8 cellular contexts compared by ENCODE assay signal in the genomic region with DNA sequence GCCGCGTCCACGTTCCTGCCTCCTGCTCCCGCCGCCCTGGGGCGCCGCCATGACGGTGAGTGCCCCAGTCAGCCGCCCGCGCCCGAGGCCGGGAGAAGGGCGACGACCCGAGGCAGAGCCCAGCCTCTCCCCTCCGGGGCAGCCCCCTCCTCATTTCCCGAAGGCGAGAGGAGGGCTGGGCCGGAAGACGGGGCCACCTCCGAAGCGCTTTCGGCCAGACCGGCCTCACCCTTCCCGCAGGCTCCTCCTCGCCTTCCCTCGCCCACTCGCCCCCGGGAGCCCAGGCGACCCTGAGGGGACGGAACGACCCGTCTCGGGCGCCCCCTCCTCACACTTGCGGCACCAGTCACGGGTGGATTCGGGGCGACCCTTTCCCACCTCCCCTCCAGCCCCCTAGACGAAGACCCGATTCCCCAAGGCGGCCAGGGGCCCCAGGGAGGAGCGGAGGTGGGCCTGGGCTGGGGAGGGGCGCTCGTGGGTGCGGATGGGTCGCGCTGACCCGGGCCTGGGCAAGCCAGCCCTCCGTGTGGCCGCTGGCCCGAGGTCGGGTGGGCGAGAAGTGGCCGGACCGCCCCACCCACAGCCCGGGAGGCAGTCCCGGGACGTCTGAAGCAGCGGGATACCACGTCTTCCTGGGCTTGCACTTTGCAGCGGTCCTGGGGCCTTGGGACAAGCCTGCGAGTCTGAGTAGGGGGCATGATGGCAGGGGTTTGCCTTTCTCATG. TPM values are rescaled to one million over a fixed set of nuclear protein-coding genes. Genes with fewer than 3 reads are reported as not detected.
DNase-seq lines count a peak whose midpoint lies in the region; ATAC-seq and TF ChIP-seq lines count a peak whose summit lies in the region.

No MANE protein-coding gene starts in this region.

- H2BK15ac ChIP-seq in mesendoderm (replicated peaks; ENCODE audit: low read depth) = no peak overlapping the region

- H3K4me3 Mint-ChIP-seq in CD14-positive monocyte = peak overlapping the region; percentile 89 to 96

- H3K4me2 ChIP-seq in PC-3 (ENCODE audit: low read length) (peak overlapping the region; percentile 99), mammary epithelial cell (ENCODE audit: insufficient read depth, low read depth, low read length) (peak overlapping the region; percentile 78), mesendoderm (ENCODE audit: low read length) (peak overlapping the region; percentile 56)

- BruUV-seq in PC-3 (replicated peaks; lab: Mats Ljungman, UMichigan) = TSS peak; percentile 75
- BruUV-seq in mammary epithelial cell (replicated peaks; lab: Mats Ljungman, UMichigan) = TSS peak; percentile 23

- peak overlapping the region; percentile 38; the same call in 1 of the 2 replicates for H2AFZ ChIP-seq in PC-3 (ENCODE audit: low read length)
- peak overlapping the region; percentile 34 for H2AFZ ChIP-seq in mammary epithelial cell (ENCODE audit: low read depth, low read length)

- 0% methylated on average over 8 of the region's 64 CpGs for WGBS in mammary epithelial cell (ENCODE audit: low coverage, missing lambda C conversion rate)
- WGBS in mesendoderm (ENCODE audit: extremely low coverage, insufficient coverage, low lambda C conversion rate) = no CpG with 5 or more reads among the region's 64 CpGs
- under 1% methylated on average over 64 of the region's 64 CpGs for WGBS in urinary bladder

- peak overlapping the region; percentile 91 for H3K4ac ChIP-seq in mesendoderm (ENCODE audit: low read depth, low read length)

- H3K27me3 ChIP-seq in PC-3 (ENCODE audit: low read length) (no peaks in the 10 kb centered on the region), mammary epithelial cell (ENCODE audit: insufficient read depth, low read length) (no peaks in the 10 kb centered on the region), mesendoderm (ENCODE audit: insufficient read depth, low read length, poor library complexity) (no peaks in the 10 kb centered on the region)

- intact Hi-C loops in CD14-positive monocyte (cut with micrococcal nuclease) = loop anchor here (5.0 to 10.0 kb wide), 3 partner anchors 49 to 98 kb away; partner anchors contain the start of genes ANKRD54 (in 1 of the 2), EIF3L (in 1 of the 2), LGALS1 (in 1 of the 2) and TRIOBP (in 1 of the 2)
- intact Hi-C loops in PC-3 (cut with micrococcal nuclease) = loop anchor here (10.0 kb wide), 1 partner anchor 52 kb away; the partner anchor contains the start of gene TRIOBP
- intact Hi-C loops in mammary epithelial cell (cut with micrococcal nuclease) = no loop called here

- H3F3A ChIP-seq in PC-3 (ENCODE audit: low read length, unreplicated experiment) = no peaks in the 10 kb centered on the region

- peak overlapping the region; percentile 98 for H3K18ac ChIP-seq in mesendoderm (ENCODE audit: low read length)

- peak overlapping the region; percentile 99 for H3K56ac ChIP-seq in mesendoderm (ENCODE audit: low read length)

- H3K27ac ChIP-seq in PC-3 (ENCODE audit: low read length) (peak overlapping the region; percentile 92), mammary epithelial cell (ENCODE audit: insufficient read depth, low read depth, low read length) (peak overlapping the region; percentile 72), mesendoderm (ENCODE audit: low read depth, low read length) (peak overlapping the region; percentile 84), urinary bladder (ENCODE audit: low read depth) (peak overlapping the region; percentile 98)

- no peaks in the 10 kb centered on the region for H3K9me3 Mint-ChIP-seq in CD14-positive monocyte

- H3K4me1 Mint-ChIP-seq in CD14-positive monocyte = peaks cover 60% of the 10 kb centered on the region

- peak overlapping the region; percentile 72 for H3K23ac ChIP-seq in mesendoderm (ENCODE audit: low read length)

- dilution Hi-C loops in mammary epithelial cell (cut with HindIII; ENCODE audit: low sequenced_read_pairs) = loop anchor here (5.0 to 10.0 kb wide), 5 partner anchors 41 to 422 kb away; partner anchors contain the start of gene TRIOBP

- DNase-seq in CD14-positive monocyte (ENCODE audit: low spot score) = no peak
- DNase-seq in PC-3 = no peak
- DNase-seq in mammary epithelial cell = peak; percentile 16
- DNase-seq in mesendoderm = peak; percentile 62
- DNase-seq in NK-92 (lab: John Stamatoyannopoulos, UW; ENCODE audit: unreplicated experiment) = no peak
- DNase-seq in inferior parietal cortex (ENCODE audit: extremely low spot score) = no peak

- peaks cover 10 to 43% of the 10 kb centered on the region in 2 donors for H3K36me3 Mint-ChIP-seq in CD14-positive monocyte

- no peak overlapping the region for H4K5ac ChIP-seq in mesendoderm (ENCODE audit: low read length)

- peak; percentile 21 for ATAC-seq in GM21619 (IDR thresholded peaks at IDR 0.05; ENCODE audit: unreplicated experiment)
- no peak; the same call in 1 of the 2 replicates for ATAC-seq in PC-3

- POLR2A ChIA-PET in PC-3 (lab: Charles Lee; ENCODE audit: unreplicated experiment) = no interaction called here

- peak overlapping the region; percentile 74 for H2BK120ac ChIP-seq in mesendoderm (ENCODE audit: low read depth, low read length)

- peak overlapping the region; percentile 68 for H2BK5ac ChIP-seq in mesendoderm (ENCODE audit: low read length)

- peak overlapping the region; percentile 30 to 89 (median 79) for H3K27ac Mint-ChIP-seq in CD14-positive monocyte

- in situ Hi-C loops in mammary epithelial cell (cut with MboI; ENCODE audit: low sequenced_read_pairs in 2 of 2) = loop anchor here in 1 of 2 donors (5.0 kb wide), 1 partner anchor 59 kb away; the partner anchor contains the start of gene NOL12

- H4K8ac ChIP-seq in mesendoderm (ENCODE audit: low read depth, low read length) = no peak overlapping the region

- H3K4me3 ChIP-seq in PC-3 (ENCODE audit: low read length) = peak overlapping the region; percentile 88
- H3K4me3 ChIP-seq in mammary epithelial cell (replicated peaks in 1 of 3; ENCODE audit: insufficient read depth in 1 of 3, low read depth in 2 of 3, low read length in 3 of 3) = peak overlapping the region; percentile 73 to 94 (median 82)
- peak overlapping the region; percentile 79 for H3K4me3 ChIP-seq in mesendoderm (ENCODE audit: low read length)
- H3K4me3 ChIP-seq in urinary bladder (ENCODE audit: low read depth, low read length) = peak overlapping the region; percentile 87

- H3K36me3 ChIP-seq in PC-3 (ENCODE audit: low read depth, low read length) = no peaks in the 10 kb centered on the region
- H3K36me3 ChIP-seq in mammary epithelial cell (ENCODE audit: insufficient read depth, low read length) = no peaks in the 10 kb centered on the region
- H3K36me3 ChIP-seq in mesendoderm (ENCODE audit: control insufficient read depth, insufficient read depth, low read length) = no peaks in the 10 kb centered on the region
- no peaks in the 10 kb centered on the region for H3K36me3 ChIP-seq in urinary bladder (ENCODE audit: insufficient read depth)

- H3K79me2 ChIP-seq in PC-3 (ENCODE audit: low read length) = peaks cover 70% of the 10 kb centered on the region
- H3K79me2 ChIP-seq in mammary epithelial cell (ENCODE audit: insufficient read depth, low read length) = peaks cover 56% of the 10 kb centered on the region
- peaks cover 4% of the 10 kb centered on the region for H3K79me2 ChIP-seq in mesendoderm (ENCODE audit: control insufficient read depth, insufficient read depth, low read length)

- CTCF ChIA-PET in PC-3 (lab: Charles Lee) (no interaction called here), mammary epithelial cell (lab: Charles Lee; ENCODE audit: low non-redundant PET) (no interaction called here)

- TF ChIP-seq CTCF in CD14-positive monocyte (IDR thresholded peaks at IDR 0.05) (no peak), PC-3 (conservative IDR thresholded peaks at IDR 0.05; ENCODE audit: low read depth, low read length) (no peak), mammary epithelial cell (conservative IDR thresholded peaks at IDR 0.05 in 1 of 2, IDR thresholded peaks at IDR 0.05 in 1 of 2; ENCODE audit: extremely low read depth in 1 of 2, insufficient read depth in 1 of 2, low read depth in 1 of 2, low read length in 2 of 2) (no peak)

- peaks cover 12% of the 10 kb centered on the region for H3K79me1 ChIP-seq in mesendoderm (ENCODE audit: low read length)

- peaks cover 74% of the 10 kb centered on the region for H3K4me1 ChIP-seq in PC-3 (ENCODE audit: insufficient read depth, low read length)
- peaks cover 74% of the 10 kb centered on the region for H3K4me1 ChIP-seq in mammary epithelial cell (ENCODE audit: insufficient read depth, low read length)
- peaks cover 10% of the 10 kb centered on the region for H3K4me1 ChIP-seq in mesendoderm (ENCODE audit: control insufficient read depth, low read depth, low read length)
- H3K4me1 ChIP-seq in urinary bladder (ENCODE audit: insufficient read depth) = peaks cover 4% of the 10 kb centered on the region

- H2AK5ac ChIP-seq in mesendoderm (ENCODE audit: low read length) = peak overlapping the region; percentile 19

- no peaks in the 10 kb centered on the region for H3K27me3 Mint-ChIP-seq in CD14-positive monocyte (ENCODE audit: low read depth in 3 of 3)

- H4K20me1 ChIP-seq in PC-3 (ENCODE audit: low read length) (no peaks in the 10 kb centered on the region), mammary epithelial cell (ENCODE audit: insufficient read depth, low read length) (no peaks in the 10 kb centered on the region)

- H3K9ac ChIP-seq in PC-3 (ENCODE audit: low read length) (peak overlapping the region; percentile 95), mammary epithelial cell (ENCODE audit: insufficient read depth, low read length) (peak overlapping the region; percentile 84), mesendoderm (ENCODE audit: low read length) (peak overlapping the region; percentile 98)

- no peaks in the 10 kb centered on the region for H3K9me2 ChIP-seq in PC-3 (replicated peaks; ENCODE audit: low read length)

- H3K9me3 ChIP-seq in PC-3 (ENCODE audit: low read length) = no peaks in the 10 kb centered on the region
- H3K9me3 ChIP-seq in mammary epithelial cell (replicated peaks; ENCODE audit: insufficient read depth, low read length) = no peaks in the 10 kb centered on the region

RNA-seq across cellular contexts. Expression of gene TRIOBP, which starts 49.7 kb away (rescaled TPM):
- polyA plus RNA-seq in CD14-positive monocyte (10 to 100 TPM; 43.0 to 46.6 TPM), mammary epithelial cell (34.2 TPM), urinary bladder (140 TPM)
- total RNA-seq in PC-3 (2014; rRNA removed) (64.5 and 74.8 TPM in 2 replicates), mammary epithelial cell (100 to 1,000 TPM; 117 to 138 TPM), urinary bladder (64.2 TPM)
- polyA minus RNA-seq in mammary epithelial cell = 75.7 TPM
- 23.7 TPM for polyA plus RNA-seq in mesendoderm (2013, experiment 1 of 2)
- polyA plus RNA-seq in mesendoderm (2013, experiment 2 of 2) = 25.5 TPM

Comparison
In these comparisons a context has a peak if more than half of its experiments do, and no peak if none do; other contexts are left out.
1. DNase-seq: peak in mammary epithelial cell (single experiment) and mesendoderm (single experiment); none in CD14-positive monocyte (single experiment), PC-3 (single experiment), NK-92 (single experiment) and inferior parietal cortex (single experiment).
2. Peak in every context shown above with its lines, with median percentiles within 50 percentile points of each other: H3K27ac ChIP-seq, H3K4me2 ChIP-seq, H3K4me3 ChIP-seq and H3K9ac ChIP-seq.